Comparison of ENCODE assay signal across 17 cellular contexts in the genomic region with DNA sequence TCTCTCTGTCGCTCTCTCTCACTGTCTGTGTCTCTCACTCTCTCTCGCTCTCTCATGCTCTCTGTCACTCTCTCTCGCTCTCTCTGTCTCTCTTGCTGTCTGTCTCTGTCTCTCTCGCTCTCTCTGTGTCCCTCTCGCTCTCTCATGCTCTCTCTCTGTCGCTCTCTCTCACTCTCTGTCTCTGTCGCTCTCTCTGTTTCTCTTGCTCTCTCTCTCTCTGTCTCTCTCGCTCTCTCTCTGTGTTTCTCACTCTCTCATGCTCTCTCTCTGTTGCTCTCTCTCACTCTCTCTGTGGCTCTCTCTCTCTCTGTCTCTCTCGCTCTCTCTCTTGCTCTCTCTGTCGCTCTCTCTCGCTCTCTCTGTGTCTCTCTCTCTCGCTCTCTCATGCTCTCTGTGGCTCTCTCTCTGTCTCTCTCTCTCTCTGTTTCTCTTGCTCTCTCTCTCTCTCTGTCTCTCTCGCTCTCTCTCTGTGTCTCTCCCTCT. TPM values are rescaled to one million over a fixed set of nuclear protein-coding genes. Genes with fewer than 3 reads are reported as not detected.
DNase-seq lines count a peak whose midpoint lies in the region; ATAC-seq and TF ChIP-seq lines count a peak whose summit lies in the region.
"Had no signal": no experiment of that assay in that cellular context is flagged by ENCODE, and none has a peak within 500 bp of the region (broad histone marks: within the 10 kb centered on the region; RNA-seq: fewer than 3 reads in every experiment).

No MANE protein-coding gene starts in this region.

- intact Hi-C loops in Caco-2 (cut with micrococcal nuclease; ENCODE audit: unreplicated experiment): no loop called here

- no peaks in the 10 kb centered on the region for H3K9me3 Mint-ChIP-seq in Caco-2 (ENCODE audit: unreplicated experiment)
- no peaks in the 10 kb centered on the region for H3K9me3 Mint-ChIP-seq in stimulated activated memory B cell treated with anti-CD40 and anti-IgM and Interleukin-4, amounts not matched to agents 10 μg/mL and 1 μg/mL and 100 μg/mL, for 72 hours
- H3K9me3 Mint-ChIP-seq: CD4-positive, alpha-beta T cell; H9 had no signal

- no peaks in the 10 kb centered on the region for H3K9me2 ChIP-seq in hepatocyte (replicated peaks; ENCODE audit: insufficient read depth)

- WGBS in hepatocyte (ENCODE audit: low lambda C conversion rate, missing lambda C conversion rate): 85% methylated on average over 10 of the region's 13 CpGs

- H3K4me2 ChIP-seq in hepatocyte: peak overlapping the region; percentile 44
- H3K4me2 ChIP-seq: A549 had no signal

- H3K27me3 ChIP-seq in Caco-2 (replicated peaks; ENCODE audit: control insufficient read depth, insufficient read depth, low read length): no peaks in the 10 kb centered on the region
- no peaks in the 10 kb centered on the region for H3K27me3 ChIP-seq in hepatocyte

- H3K27ac ChIP-seq in hepatocyte: no peak overlapping the region
- H3K27ac ChIP-seq: 22Rv1, A549, C4-2B, HL-60 had no signal

- TF ChIP-seq CTCF in Caco-2 (IDR thresholded peaks at IDR 0.05; ENCODE audit: insufficient read depth in 1 of 2, low read depth in 1 of 2, low read length in 1 of 2, severe bottlenecking in 1 of 2, unreplicated experiment in 1 of 2) (no peak), hepatocyte (IDR thresholded peaks at IDR 0.05; ENCODE audit: poor library complexity) (no peak)

- ATAC-seq in T-helper 17 cell (no peak), GM21737 (IDR thresholded peaks at IDR 0.05; ENCODE audit: unreplicated experiment) (no peak)
- peak; percentile 25 for ATAC-seq in stimulated activated memory B cell treated with anti-CD40 and anti-IgM and Interleukin-4, amounts not matched to agents 10 μg/mL and 1 μg/mL and 100 μg/mL, for 72 hours
- ATAC-seq: A549 had no signal

- POLR2A ChIA-PET in Caco-2 (lab: Charles Lee): no interaction called here

- H3K4me3 Mint-ChIP-seq in Caco-2 (ENCODE audit: unreplicated experiment): peak overlapping the region; percentile 28
- peak overlapping the region; percentile 33 for H3K4me3 Mint-ChIP-seq in T-helper 17 cell
- H3K4me3 Mint-ChIP-seq in stimulated activated memory B cell treated with anti-CD40 and anti-IgM and Interleukin-4, amounts not matched to agents 10 μg/mL and 1 μg/mL and 100 μg/mL, for 72 hours: no peak overlapping the region
- H3K4me3 Mint-ChIP-seq: CD4-positive, alpha-beta T cell; H9 had no signal

- H3K9me3 ChIP-seq in Caco-2: no peaks in the 10 kb centered on the region
- H3K9me3 ChIP-seq in T-helper 17 cell (ENCODE audit: control insufficient read depth, low read length, poor library complexity, severe bottlenecking): no peaks in the 10 kb centered on the region
- no peaks in the 10 kb centered on the region for H3K9me3 ChIP-seq in hepatocyte (ENCODE audit: low read depth)
- H3K9me3 ChIP-seq: A549 had no signal

- H3K27ac Mint-ChIP-seq in Caco-2 (ENCODE audit: unreplicated experiment) (no peak overlapping the region), T-helper 17 cell (peak overlapping the region; percentile 78)
- no peak overlapping the region for H3K27ac Mint-ChIP-seq in stimulated activated memory B cell treated with anti-CD40 and anti-IgM and Interleukin-4, amounts not matched to agents 10 μg/mL and 1 μg/mL and 100 μg/mL, for 72 hours
- H3K27ac Mint-ChIP-seq: CD4-positive, alpha-beta T cell had no signal

- peaks cover 12% of the 10 kb centered on the region for H3K4me1 ChIP-seq in Caco-2
- H3K4me1 ChIP-seq in hepatocyte (ENCODE audit: insufficient read depth): peaks cover 5% of the 10 kb centered on the region
- H3K4me1 ChIP-seq: A549 had no signal

- peaks cover 4% of the 10 kb centered on the region for H3K27me3 Mint-ChIP-seq in Caco-2 (ENCODE audit: insufficient read depth, unreplicated experiment)
- H3K27me3 Mint-ChIP-seq in T-helper 17 cell: peaks cover 24% of the 10 kb centered on the region
- H3K27me3 Mint-ChIP-seq in stimulated activated memory B cell treated with anti-CD40 and anti-IgM and Interleukin-4, amounts not matched to agents 10 μg/mL and 1 μg/mL and 100 μg/mL, for 72 hours: peaks cover 39% of the 10 kb centered on the region

- H3K36me3 ChIP-seq in Caco-2 (ENCODE audit: control insufficient read depth, insufficient read depth, low read length): no peaks in the 10 kb centered on the region
- no peaks in the 10 kb centered on the region for H3K36me3 ChIP-seq in hepatocyte (replicated peaks; ENCODE audit: insufficient read depth, low read depth)

- BruUV-seq in Caco-2 (replicated peaks; lab: Mats Ljungman, UMichigan): no TSS peak

- no peaks in the 10 kb centered on the region for H3K79me2 ChIP-seq in hepatocyte

- no peak overlapping the region for H2AFZ ChIP-seq in hepatocyte

- no peak overlapping the region for H3K4me3 ChIP-seq in Caco-2 (ENCODE audit: low read depth, low read length)
- no peak overlapping the region for H3K4me3 ChIP-seq in hepatocyte
- H3K4me3 ChIP-seq: A549 had no signal

- no peak for DNase-seq in Caco-2
- DNase-seq in T-helper 17 cell: no peak
- DNase-seq in hepatocyte (ENCODE audit: low spot score): no peak
- no peak for DNase-seq in GOT3 (lab: John Stamatoyannopoulos, UW)
- DNase-seq in NCI-H1694 treated with DMSO at 0.1 percent for 48 hours (lab: John Stamatoyannopoulos, UW): no peak
- DNase-seq: AML-193; Calu3; CD4-positive, alpha-beta T cell; DMS79 treated with DMSO at 0.1 percent for 48 hours; GF-D8; H9 had no signal

- CTCF ChIA-PET in Caco-2 (lab: Charles Lee): no interaction called here

- peaks cover 18% of the 10 kb centered on the region for H3K4me1 Mint-ChIP-seq in Caco-2 (ENCODE audit: low read depth, unreplicated experiment)
- peaks cover 7% of the 10 kb centered on the region for H3K4me1 Mint-ChIP-seq in T-helper 17 cell
- no peaks in the 10 kb centered on the region for H3K4me1 Mint-ChIP-seq in stimulated activated memory B cell treated with anti-CD40 and anti-IgM and Interleukin-4, amounts not matched to agents 10 μg/mL and 1 μg/mL and 100 μg/mL, for 72 hours

- H3K36me3 Mint-ChIP-seq in Caco-2 (ENCODE audit: insufficient read depth, unreplicated experiment) (peaks cover 3% of the 10 kb centered on the region), T-helper 17 cell (ENCODE audit: low read depth) (peaks cover 7% of the 10 kb centered on the region)
- H3K36me3 Mint-ChIP-seq in stimulated activated memory B cell treated with anti-CD40 and anti-IgM and Interleukin-4, amounts not matched to agents 10 μg/mL and 1 μg/mL and 100 μg/mL, for 72 hours: no peaks in the 10 kb centered on the region

- H4K20me1 ChIP-seq in hepatocyte (ENCODE audit: insufficient read depth, poor library complexity, severe bottlenecking): no peaks in the 10 kb centered on the region

RNA-seq across cellular contexts. Expression of gene BRSK2, which starts 33.2 kb away (rescaled TPM):
- total RNA-seq in Caco-2 (2022) (32.8 and 35.9 TPM in 2 replicates), T-helper 17 cell (under 1 TPM; 0.23 to 0.25 TPM), hepatocyte (4.7 and 6.8 TPM in 2 replicates)
- 13.6 and 15.1 TPM in 2 replicates for polyA plus RNA-seq in hepatocyte

RNA-seq across cellular contexts. Expression of gene TOLLIP, which starts 47.1 kb away (rescaled TPM):
- total RNA-seq in Caco-2 (2022) (64.6 and 78.3 TPM in 2 replicates), T-helper 17 cell (10 to 100 TPM; 40.2 to 56.3 TPM), hepatocyte (33.3 and 40.9 TPM in 2 replicates)
- polyA plus RNA-seq in hepatocyte: 80.9 and 84.0 TPM in 2 replicates
